9 cellular contexts compared by ENCODE assay signal in the genomic region with DNA sequence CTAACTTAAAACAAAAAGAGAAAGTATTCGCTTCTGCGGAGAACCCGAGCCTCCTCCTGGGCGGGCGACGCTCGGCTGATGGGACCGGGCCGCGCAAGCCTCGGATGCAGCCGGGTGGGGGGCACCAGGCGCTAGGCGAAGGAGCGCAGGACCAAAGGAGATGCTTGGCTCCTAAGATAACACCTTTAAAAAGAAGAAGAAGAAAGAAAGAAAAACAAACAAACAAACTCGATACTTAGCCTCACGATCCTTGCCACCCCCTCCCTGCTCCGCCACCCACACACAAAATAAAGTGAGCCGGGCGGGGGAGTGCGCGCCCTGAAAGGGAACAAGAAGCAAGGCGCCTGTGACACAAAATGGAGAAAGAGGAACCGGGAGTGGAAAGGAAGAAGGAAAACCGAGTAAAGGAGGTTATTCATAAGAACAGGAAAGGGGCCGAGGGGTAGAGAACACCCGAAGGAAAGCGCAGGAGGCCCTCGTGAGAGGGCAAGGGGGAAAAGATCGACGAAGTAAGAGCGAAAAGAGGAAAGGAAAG. TPM values are rescaled to one million over a fixed set of nuclear protein-coding genes. Genes with fewer than 3 reads are reported as not detected.
DNase-seq lines count a peak whose midpoint lies in the region; ATAC-seq, FAIRE-seq and TF ChIP-seq lines count a peak whose summit lies in the region.
"Had no signal": no experiment of that assay in that cellular context is flagged by ENCODE, and none has a peak within 500 bp of the region (broad histone marks: within the 10 kb centered on the region; RNA-seq: fewer than 3 reads in every experiment).

No MANE protein-coding gene starts in this region.

- no peak for TF ChIP-seq EP300 in GM12878 (IDR thresholded peaks at IDR 0.05; ENCODE audit: borderline replicate concordance in 1 of 2, control insufficient read depth in 1 of 2, low read depth in 2 of 2, low read length in 2 of 2)

- peaks cover 29% of the 10 kb centered on the region for H3K4me1 Mint-ChIP-seq in T-helper 2 cell treated with Interferon-gamma antibody and Interleukin-4, amounts not matched to agents 5 μg/mL and 100 μg/mL, for 36 hours (ENCODE audit: low read depth)

- CTCF ChIA-PET in GM12878 (lab: Yijun Ruan, JAX): no interaction called here

- H2AFZ ChIP-seq in GM12878 (ENCODE audit: control insufficient read depth, low read depth, low read length): peak overlapping the region; percentile 89

- H3K79me2 ChIP-seq in GM12878 (ENCODE audit: control insufficient read depth, insufficient read depth, low read length): no peaks in the 10 kb centered on the region

- intact Hi-C loops in GM12878 (cut with micrococcal nuclease; ENCODE audit: unreplicated experiment): loop anchor here (5.0 to 10.0 kb wide), 4 partner anchors 65 to 815 kb away; a partner anchor contains a TSS

- H3K27me3 ChIP-seq in HUES48 (ENCODE audit: control insufficient read depth, insufficient read depth, low read length) (peaks cover 94% of the 10 kb centered on the region), GM12878 (replicated peaks in 1 of 2; ENCODE audit: control insufficient read depth in 2 of 2, insufficient read depth in 2 of 2, low read length in 1 of 2) (peaks cover 0 to 2% of the 10 kb centered on the region in 2 experiments; a peak in 3 of 4 replicates), iPS-18a (ENCODE audit: control insufficient read depth, insufficient read depth, low read length) (peaks cover 71% of the 10 kb centered on the region)

- no peak for TF ChIP-seq CTCF in GM12878 (IDR thresholded peaks at IDR 0.05 in 2 of 3, conservative IDR thresholded peaks at IDR 0.05 in 1 of 3; ENCODE audit: control insufficient read depth in 2 of 3, extremely low read depth in 1 of 3, insufficient read depth in 1 of 3, low read depth in 3 of 3, low read length in 3 of 3)

- peak overlapping the region; percentile 72 for H3K4me2 ChIP-seq in GM12878 (ENCODE audit: control insufficient read depth, insufficient read depth)

- RAD21 ChIA-PET in GM12878 (lab: Charles Lee; ENCODE audit: unreplicated experiment): no interaction called here

- DNase-seq in COLO668 (lab: John Stamatoyannopoulos, UW; ENCODE audit: unreplicated experiment): peak; percentile 60
- peak; percentile 67 for DNase-seq in T-helper 2 cell treated with Interferon-gamma antibody and Interleukin-4, amounts not matched to agents 5 μg/mL and 100 μg/mL, for 36 hours (ENCODE audit: low spot score)
- DNase-seq in GM12878 (ENCODE audit: low read depth, low spot score): no peak
- no peak for DNase-seq in skeletal muscle cell (ENCODE audit: low read depth)
- DNase-seq in GM19240 (ENCODE audit: insufficient read length, low spot score): no peak

- POLR2A ChIA-PET in GM12878 (lab: Charles Lee): no interaction called here

- H3K9me3 Mint-ChIP-seq in T-helper 2 cell treated with Interferon-gamma antibody and Interleukin-4, amounts not matched to agents 5 μg/mL and 100 μg/mL, for 36 hours: no peaks in the 10 kb centered on the region

- FAIRE-seq in GM12878 (lab: Jason Lieb, UNC): peak; percentile 56
- FAIRE-seq: TTC549 had no signal

- peak; percentile 43 for ATAC-seq in GM21367 (IDR thresholded peaks at IDR 0.05; ENCODE audit: unreplicated experiment)
- peak; percentile 66 for ATAC-seq in GM12878

- peak overlapping the region; percentile 99 for H3K27ac Mint-ChIP-seq in T-helper 2 cell treated with Interferon-gamma antibody and Interleukin-4, amounts not matched to agents 5 μg/mL and 100 μg/mL, for 36 hours

- in situ Hi-C loops in GM12878 (cut with MboI): loop anchor here (25.0 kb wide), 1 partner anchor 735 kb away; no protein-coding TSS in a partner anchor

- H3K4me1 ChIP-seq in HUES48 (ENCODE audit: control insufficient read depth, insufficient read depth, low read length): no peaks in the 10 kb centered on the region
- peaks cover 7% of the 10 kb centered on the region for H3K4me1 ChIP-seq in GM12878 (ENCODE audit: control insufficient read depth, insufficient read depth, low read length)
- H3K4me1 ChIP-seq in iPS-18a (ENCODE audit: control insufficient read depth, low read depth, low read length): no peaks in the 10 kb centered on the region

- H3K27ac ChIP-seq in HUES48 (ENCODE audit: low read depth, low read length) (no peak overlapping the region), GM12878 (ENCODE audit: control insufficient read depth, insufficient read depth) (peak overlapping the region; percentile 90), iPS-18a (ENCODE audit: low read length) (no peak overlapping the region)

- H3K4me3 ChIP-seq in HUES48 (ENCODE audit: low read depth, low read length) (peak overlapping the region; percentile 65), GM12878 (peak overlapping the region; percentile 79), iPS-18a (ENCODE audit: low read length) (peak overlapping the region; percentile 83), skeletal muscle cell (ENCODE audit: low read depth, low read length) (peak overlapping the region; percentile 59)

- H3K36me3 ChIP-seq in HUES48 (ENCODE audit: control insufficient read depth, insufficient read depth, low read length) (no peaks in the 10 kb centered on the region), GM12878 (ENCODE audit: control insufficient read depth in 2 of 2, insufficient read depth in 2 of 2, low read length in 1 of 2) (no peaks in the 10 kb centered on the region), iPS-18a (ENCODE audit: control insufficient read depth, low read depth, low read length) (no peaks in the 10 kb centered on the region)

- H4K20me1 ChIP-seq in GM12878 (ENCODE audit: control insufficient read depth, insufficient read depth): no peaks in the 10 kb centered on the region

- peak; percentile 62; the same call in 1 of the 2 replicates for TF ChIP-seq POLR2A in GM12878 (IDR thresholded peaks at IDR 0.05; ENCODE audit: low read depth, low read length)

- BruUV-seq in GM12878 (replicated peaks; lab: Mats Ljungman, UMichigan): no TSS peak

- TF ChIP-seq RAD21 in GM12878 (IDR thresholded peaks at IDR 0.05; ENCODE audit: insufficient read depth, low read depth, low read length): no peak

- H3K9ac ChIP-seq in HUES48 (ENCODE audit: low read depth, low read length) (peak overlapping the region; percentile 58), GM12878 (ENCODE audit: control insufficient read depth, insufficient read depth, low read length) (peak overlapping the region; percentile 97), iPS-18a (ENCODE audit: low read length) (peak overlapping the region; percentile 83)

- SMC1A ChIA-PET in GM12878 (lab: Charles Lee; ENCODE audit: uncharacterized antibody, unreplicated experiment): no interaction called here

- peak overlapping the region; percentile 92 for H3K4me3 Mint-ChIP-seq in T-helper 2 cell treated with Interferon-gamma antibody and Interleukin-4, amounts not matched to agents 5 μg/mL and 100 μg/mL, for 36 hours

- peaks cover 21% of the 10 kb centered on the region for H3K27me3 Mint-ChIP-seq in T-helper 2 cell treated with Interferon-gamma antibody and Interleukin-4, amounts not matched to agents 5 μg/mL and 100 μg/mL, for 36 hours (ENCODE audit: low read depth)

- WGBS in GM12878 (ENCODE audit: insufficient coverage, insufficient replicate concordance, low lambda C conversion rate, missing lambda C conversion rate): 2% methylated on average over 32 of the region's 32 CpGs

- no peaks in the 10 kb centered on the region for H3K9me3 ChIP-seq in HUES48 (ENCODE audit: control insufficient read depth, insufficient read depth, low read length)
- no peaks in the 10 kb centered on the region; the same call in 1 of the 3 replicates for H3K9me3 ChIP-seq in GM12878 (replicated peaks; ENCODE audit: control insufficient read depth, insufficient read depth, low read length)
- no peaks in the 10 kb centered on the region for H3K9me3 ChIP-seq in iPS-18a (ENCODE audit: control insufficient read depth, low read depth, low read length)

- H3K36me3 Mint-ChIP-seq in T-helper 2 cell treated with Interferon-gamma antibody and Interleukin-4, amounts not matched to agents 5 μg/mL and 100 μg/mL, for 36 hours (ENCODE audit: low read depth): peaks cover 7% of the 10 kb centered on the region

TF ChIP-seq in GM12878, 131 proteins besides CTCF, POLR2A, EP300 and RAD21 (continues in another document):
- TF ChIP-seq NBN (IDR thresholded peaks at IDR 0.05): peak; percentile 60; the same call in 1 of the 2 replicates
- TF ChIP-seq, protein P1, sequence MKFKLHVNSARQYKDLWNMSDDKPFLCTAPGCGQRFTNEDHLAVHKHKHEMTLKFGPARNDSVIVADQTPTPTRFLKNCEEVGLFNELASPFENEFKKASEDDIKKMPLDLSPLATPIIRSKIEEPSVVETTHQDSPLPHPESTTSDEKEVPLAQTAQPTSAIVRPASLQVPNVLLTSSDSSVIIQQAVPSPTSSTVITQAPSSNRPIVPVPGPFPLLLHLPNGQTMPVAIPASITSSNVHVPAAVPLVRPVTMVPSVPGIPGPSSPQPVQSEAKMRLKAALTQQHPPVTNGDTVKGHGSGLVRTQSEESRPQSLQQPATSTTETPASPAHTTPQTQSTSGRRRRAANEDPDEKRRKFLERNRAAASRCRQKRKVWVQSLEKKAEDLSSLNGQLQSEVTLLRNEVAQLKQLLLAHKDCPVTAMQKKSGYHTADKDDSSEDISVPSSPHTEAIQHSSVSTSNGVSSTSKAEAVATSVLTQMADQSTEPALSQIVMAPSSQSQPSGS (IDR thresholded peaks at IDR 0.05; ENCODE audit: low read length): peak; percentile 79
- peak; percentile 86 for TF ChIP-seq SPI1 (IDR thresholded peaks at IDR 0.05; ENCODE audit: borderline replicate concordance, insufficient read depth, low read depth, low read length)

RNA-seq across cellular contexts. Expression of a gene that starts 34.0 kb away (rescaled TPM):
- total RNA-seq in GM12878 (2013; cell fraction: nucleolus; rRNA removed): not detected in 2 replicates
- total RNA-seq in GM12878 (2014; rRNA removed) (not detected in 2 replicates), GM12878 (2014; rRNA removed; fragmentation: Illumina TruSeq; extraction: Trizol) (not detected in 2 replicates), GM12878 (2021) (not detected in 2 replicates)
- not detected for polyA plus RNA-seq in GM12878 (2011; ENCODE audit: low read depth)
- polyA plus RNA-seq in GM12878 (2011; rRNA removed) (not detected in 2 replicates), GM12878 (2014; fragmentation: Illumina TruSeq; extraction: Trizol) (not detected in 2 replicates), GM12878 (2014; fragmentation: Nextera tagmentation; extraction: Ambion mirVana) (not detected), GM12878 (2014; rRNA removed) (not detected in 2 replicates), GM12878 (2016; fragmentation: Nextera tagmentation; extraction: Ambion mirVana) (not detected)
- polyA plus RNA-seq in GM12878 (2011; cell fraction: cytosol; rRNA removed): not detected in 2 replicates
- not detected in 2 replicates for polyA plus RNA-seq in GM12878 (2011; cell fraction: nucleus; rRNA removed)
- not detected in 2 replicates for polyA plus RNA-seq in GM12878 (2012)
- not detected in 2 replicates for polyA minus RNA-seq in GM12878 (2011; rRNA and poly(A)+ RNA removed)
- polyA minus RNA-seq in GM12878 (2011; cell fraction: cytosol; rRNA and poly(A)+ RNA removed): not detected in 2 replicates
- not detected in 2 replicates for polyA minus RNA-seq in GM12878 (2011; cell fraction: nucleus; rRNA and poly(A)+ RNA removed)

Comparison
In these comparisons a context has a peak if more than half of its experiments do, and no peak if none do; other contexts are left out.
1. DNase-seq: peak in COLO668 (single experiment) and T-helper 2 cell treated with Interferon-gamma antibody and Interleukin-4, amounts not matched to agents 5 μg/mL and 100 μg/mL, for 36 hours (single experiment); none in GM12878 (single experiment), skeletal muscle cell (single experiment) and GM19240 (single experiment).
2. Peak in every context shown above with its lines, with median percentiles within 50 percentile points of each other: H3K4me3 ChIP-seq and H3K9ac ChIP-seq.